9 cellular contexts compared by ENCODE assay signal in the genomic region with DNA sequence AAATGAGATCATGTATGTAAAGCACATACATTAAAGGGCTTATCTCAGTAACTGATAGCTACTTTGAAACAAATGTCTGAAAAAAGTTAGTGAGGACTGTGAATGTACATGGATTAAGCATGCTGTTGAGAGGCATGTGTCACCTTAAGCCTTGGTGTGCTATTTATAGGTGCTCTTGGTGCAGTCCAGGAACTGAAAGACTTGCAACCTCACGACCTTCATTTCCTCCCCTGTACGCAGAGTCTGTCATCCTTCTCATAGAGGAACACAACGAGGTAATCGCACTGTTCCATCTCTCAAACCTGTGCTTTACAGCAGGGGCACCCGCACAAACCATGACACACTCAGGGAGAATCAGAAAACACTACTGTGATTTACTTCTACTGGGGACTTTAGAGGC.
A peak's percentile ranks its signal among the peaks of the same experiment; 100 is the strongest.
DNase-seq lines count a peak whose midpoint lies in the region; ATAC-seq and TF ChIP-seq lines count a peak whose summit lies in the region.
"Had no signal": no experiment of that assay in that cellular context is flagged by ENCODE, and none has a peak within 500 bp of the region (broad histone marks: within the 10 kb centered on the region; RNA-seq: fewer than 3 reads in every experiment).

No MANE protein-coding gene starts in this region.

- no peaks in the 10 kb centered on the region for H3K27me3 ChIP-seq in Peyer's patch
- no peaks in the 10 kb centered on the region for H3K27me3 ChIP-seq in effector memory CD4-positive, alpha-beta T cell (replicated peaks; ENCODE audit: control insufficient read depth, insufficient read depth, low read length, poor library complexity, severe bottlenecking)
- H3K27me3 ChIP-seq in Karpas-422 (ENCODE audit: low read length), result no peaks in the 10 kb centered on the region

- H3K4me1 Mint-ChIP-seq in T-helper 2 cell treated with Interferon-gamma antibody and Interleukin-4, amounts not matched to agents 5 μg/mL and 100 μg/mL, for 36 hours (ENCODE audit: low read depth), result peaks cover 5% of the 10 kb centered on the region

- no peak overlapping the region for H3K9ac ChIP-seq in Karpas-422 (ENCODE audit: low read length)

- no peaks in the 10 kb centered on the region for H3K27me3 Mint-ChIP-seq in T-helper 2 cell treated with Interferon-gamma antibody and Interleukin-4, amounts not matched to agents 5 μg/mL and 100 μg/mL, for 36 hours (ENCODE audit: low read depth)

- peak; percentile 8 for DNase-seq in stimulated activated CD4-positive, alpha-beta T cell treated with anti-CD3 and anti-CD28 coated beads, Interleukin-1b, Interleukin-23, amount 100 ng/mL, for 48 hours
- no peak for DNase-seq in stimulated activated CD4-positive, alpha-beta T cell treated with anti-CD3 and anti-CD28 coated beads, Interleukin-2, amount 100 ng/mL, for 24 hours
- DNase-seq in T-helper 2 cell treated with Interferon-gamma antibody and Interleukin-4, amounts not matched to agents 5 μg/mL and 100 μg/mL, for 36 hours (ENCODE audit: low spot score), result peak; percentile 15
- no peak for DNase-seq in epidermal melanocyte (ENCODE audit: insufficient read length, low spot score)
- no peak for DNase-seq in Peyer's patch
- no peak for DNase-seq in effector memory CD4-positive, alpha-beta T cell
- DNase-seq in Karpas-422, result no peak

- H2AFZ ChIP-seq in Karpas-422 (ENCODE audit: low read length), result no peak overlapping the region

- no peaks in the 10 kb centered on the region for H3K79me2 ChIP-seq in Karpas-422 (ENCODE audit: low read length)

- no peak overlapping the region for H3K4me2 ChIP-seq in Karpas-422 (ENCODE audit: low read depth, low read length, poor library complexity, severe bottlenecking)

- TF ChIP-seq POLR2A in Peyer's patch (IDR thresholded peaks at IDR 0.05), result no peak

- no peak overlapping the region for H3K27ac ChIP-seq in Peyer's patch
- H3K27ac ChIP-seq in effector memory CD4-positive, alpha-beta T cell (ENCODE audit: insufficient read depth, low read length, poor library complexity, severe bottlenecking), result no peak overlapping the region
- no peak overlapping the region for H3K27ac ChIP-seq in Karpas-422 (ENCODE audit: low read length)

- no peak overlapping the region for H3K4me3 ChIP-seq in Peyer's patch
- no peak overlapping the region for H3K4me3 ChIP-seq in effector memory CD4-positive, alpha-beta T cell (ENCODE audit: insufficient read depth, low read depth, low read length, poor library complexity, severe bottlenecking)
- no peak overlapping the region for H3K4me3 ChIP-seq in Karpas-422 (ENCODE audit: low read length)

- H3K9me3 ChIP-seq in Peyer's patch (no peaks in the 10 kb centered on the region), Karpas-422 (ENCODE audit: low read length) (no peaks in the 10 kb centered on the region)
- H3K9me3 ChIP-seq in effector memory CD4-positive, alpha-beta T cell (ENCODE audit: control insufficient read depth, low read length), result no peaks in the 10 kb centered on the region

- H3K36me3 Mint-ChIP-seq in T-helper 2 cell treated with Interferon-gamma antibody and Interleukin-4, amounts not matched to agents 5 μg/mL and 100 μg/mL, for 36 hours (ENCODE audit: low read depth), result no peaks in the 10 kb centered on the region

- no peaks in the 10 kb centered on the region for H3K4me1 ChIP-seq in Peyer's patch
- H3K4me1 ChIP-seq in effector memory CD4-positive, alpha-beta T cell (ENCODE audit: control insufficient read depth, insufficient read depth, low read length, poor library complexity, severe bottlenecking), result no peaks in the 10 kb centered on the region
- H3K4me1 ChIP-seq in Karpas-422 (ENCODE audit: low read length), result no peaks in the 10 kb centered on the region

- no peak overlapping the region for H3K27ac Mint-ChIP-seq in T-helper 2 cell treated with Interferon-gamma antibody and Interleukin-4, amounts not matched to agents 5 μg/mL and 100 μg/mL, for 36 hours

- no peaks in the 10 kb centered on the region for H4K20me1 ChIP-seq in Karpas-422 (ENCODE audit: insufficient read depth, low read depth, low read length)

- no peaks in the 10 kb centered on the region for H3K9me2 ChIP-seq in Karpas-422 (replicated peaks; ENCODE audit: insufficient read depth, low read length)

- TF ChIP-seq CTCF in Peyer's patch (IDR thresholded peaks at IDR 0.05), result no peak

- H3K36me3 ChIP-seq in Peyer's patch, result no peaks in the 10 kb centered on the region
- H3K36me3 ChIP-seq in effector memory CD4-positive, alpha-beta T cell (ENCODE audit: control insufficient read depth, insufficient read depth, low read length), result no peaks in the 10 kb centered on the region
- no peaks in the 10 kb centered on the region for H3K36me3 ChIP-seq in Karpas-422 (ENCODE audit: insufficient read depth, low read length)

- H3K4me3 Mint-ChIP-seq in T-helper 2 cell treated with Interferon-gamma antibody and Interleukin-4, amounts not matched to agents 5 μg/mL and 100 μg/mL, for 36 hours, result no peak overlapping the region

- ATAC-seq in HG02973 (IDR thresholded peaks at IDR 0.05; ENCODE audit: unreplicated experiment), result peak; percentile 97
- ATAC-seq: SK-N-SH treated with all-trans-retinoic acid at 6 μM for 48 hours had no signal

- H3K9me3 Mint-ChIP-seq in T-helper 2 cell treated with Interferon-gamma antibody and Interleukin-4, amounts not matched to agents 5 μg/mL and 100 μg/mL, for 36 hours, result no peaks in the 10 kb centered on the region

Comparison
In these comparisons a context has a peak if more than half of its experiments do, and no peak if none do; other contexts are left out.
1. DNase-seq: peak in stimulated activated CD4-positive, alpha-beta T cell treated with anti-CD3 and anti-CD28 coated beads, Interleukin-1b, Interleukin-23, amount 100 ng/mL, for 48 hours (single experiment) and T-helper 2 cell treated with Interferon-gamma antibody and Interleukin-4, amounts not matched to agents 5 μg/mL and 100 μg/mL, for 36 hours (single experiment); none in stimulated activated CD4-positive, alpha-beta T cell treated with anti-CD3 and anti-CD28 coated beads, Interleukin-2, amount 100 ng/mL, for 24 hours (0 of 2), epidermal melanocyte (single experiment), Peyer's patch (0 of 3), effector memory CD4-positive, alpha-beta T cell (0 of 3) and Karpas-422 (single experiment).